In genomic region chr10:134743-135600, GRCh38 we compare ENCODE assay signal across 8 cellular contexts. TPM values are rescaled to one million over a fixed set of nuclear protein-coding genes. Genes with fewer than 3 reads are reported as not detected.
DNase-seq lines count a peak whose midpoint lies in the region; ATAC-seq, FAIRE-seq and TF ChIP-seq lines count a peak whose summit lies in the region.

Gene ZMYND11 (plus strand): TSS chr10:135455. CDS start chr10:180013, 44,558 bp downstream.

- peak within 1 kb of the TSS; percentile 88 for H3K4me3 Mint-ChIP-seq in glutamatergic neuron (ENCODE audit: unreplicated experiment)

- ATAC-seq in GM18861 (IDR thresholded peaks at IDR 0.05; ENCODE audit: unreplicated experiment) (peak; percentile 35), HG03097 (IDR thresholded peaks at IDR 0.05; ENCODE audit: low FRiP score, unreplicated experiment) (peak; percentile 40), RWPE2 (ENCODE audit: low read depth) (peak; percentile 20), pancreas (peak; percentile 67 to 76 (median 72))
- ATAC-seq in activated naive CD4-positive, alpha-beta T cell treated with anti-CD3 and anti-CD28 coated beads, Interleukin-2, amount 50 U/mL, for 72 hours = peak; percentile 52 to 53

- no peaks in the 10 kb centered on the region for H3K27me3 ChIP-seq in RWPE2 (ENCODE audit: insufficient read depth, poor library complexity, severe bottlenecking)
- H3K27me3 ChIP-seq in pancreas = no peaks in the 10 kb centered on the region
- no peaks in the 10 kb centered on the region for H3K27me3 ChIP-seq in tibial artery

- peak within 1 kb of the TSS; percentile 77 for H3K27ac ChIP-seq in RWPE2 (ENCODE audit: poor library complexity, severe bottlenecking)
- H3K27ac ChIP-seq in pancreas = peak within 1 kb of the TSS; percentile 84 to 96 (median 94)
- H3K27ac ChIP-seq in tibial artery = peak within 1 kb of the TSS; percentile 94 to 98

- H3K9me3 Mint-ChIP-seq in activated naive CD4-positive, alpha-beta T cell treated with anti-CD3 and anti-CD28 coated beads, Interleukin-2, amount 50 U/mL, for 72 hours = no peaks in the 10 kb centered on the region
- peaks cover 10% of the 10 kb centered on the region for H3K9me3 Mint-ChIP-seq in glutamatergic neuron (ENCODE audit: unreplicated experiment)

- no peaks in the 10 kb centered on the region for H3K9me3 ChIP-seq in RWPE2 (ENCODE audit: severe bottlenecking)
- H3K9me3 ChIP-seq in pancreas = no peaks in the 10 kb centered on the region
- no peaks in the 10 kb centered on the region for H3K9me3 ChIP-seq in tibial artery

- no peaks in the 10 kb centered on the region for H3K36me3 ChIP-seq in RWPE2 (ENCODE audit: low read depth)
- H3K36me3 ChIP-seq in pancreas = no peaks in the 10 kb centered on the region
- H3K36me3 ChIP-seq in tibial artery = no peaks in the 10 kb centered on the region

- H3K4me3 ChIP-seq in RWPE2 (ENCODE audit: severe bottlenecking) (peak within 1 kb of the TSS; percentile 97), pancreas (peak within 1 kb of the TSS; percentile 64 to 84 (median 74)), tibial artery (peak within 1 kb of the TSS; percentile 72 to 93)

- 0 to 1% methylated on average over 62 to 130 of the region's 131 CpGs for WGBS in pancreas, 2 donors

- peak; percentile 84 for DNase-seq in AG08396 (ENCODE audit: low spot score)
- no peak for DNase-seq in RWPE2 (ENCODE audit: low spot score)
- peak in 1 of 2 donors; percentile 62 for DNase-seq in activated naive CD4-positive, alpha-beta T cell treated with anti-CD3 and anti-CD28 coated beads, Interleukin-2, amount 50 U/mL, for 72 hours (ENCODE audit: low spot score in 2 of 2)
- peak; percentile 71 for DNase-seq in glutamatergic neuron
- peak; percentile 69 to 86 (median 76) for DNase-seq in pancreas
- peak; percentile 67 to 87 for DNase-seq in tibial artery

- H3K4me1 ChIP-seq in RWPE2 (ENCODE audit: insufficient read depth, poor library complexity, severe bottlenecking) = peaks cover 29% of the 10 kb centered on the region
- H3K4me1 ChIP-seq in pancreas = peaks cover under 1 to 32% (median 9%) of the 10 kb centered on the region in 3 donors
- H3K4me1 ChIP-seq in tibial artery = peaks cover 0 to 43% (median 20%) of the 10 kb centered on the region in 4 donors

- peak within 1 kb of the TSS; percentile 88 to 95 for H3K27ac Mint-ChIP-seq in activated naive CD4-positive, alpha-beta T cell treated with anti-CD3 and anti-CD28 coated beads, Interleukin-2, amount 50 U/mL, for 72 hours
- peak within 1 kb of the TSS; percentile 89 for H3K27ac Mint-ChIP-seq in glutamatergic neuron (ENCODE audit: unreplicated experiment)

- peaks cover 8% of the 10 kb centered on the region for H3K27me3 Mint-ChIP-seq in glutamatergic neuron (ENCODE audit: unreplicated experiment)

- peaks cover 0 to 5% of the 10 kb centered on the region in 2 donors for H3K36me3 Mint-ChIP-seq in activated naive CD4-positive, alpha-beta T cell treated with anti-CD3 and anti-CD28 coated beads, Interleukin-2, amount 50 U/mL, for 72 hours
- no peaks in the 10 kb centered on the region for H3K36me3 Mint-ChIP-seq in glutamatergic neuron (ENCODE audit: unreplicated experiment)

- intact Hi-C loops in pancreas (cut with DNase I) = no loop called here
- intact Hi-C loops in tibial artery (cut with DNase I; ENCODE audit: low total_unique reads) = no loop called here

- no peak for TF ChIP-seq CTCF in RWPE2 (IDR thresholded peaks at IDR 0.05; ENCODE audit: poor library complexity, severe bottlenecking)
- no peak for TF ChIP-seq CTCF in glutamatergic neuron (IDR thresholded peaks at IDR 0.05; ENCODE audit: partially characterized antibody, unreplicated experiment)
- no peak for TF ChIP-seq CTCF in pancreas (IDR thresholded peaks at IDR 0.05)
- TF ChIP-seq CTCF in tibial artery (IDR thresholded peaks at IDR 0.05) = peak in 1 of 2 experiments; percentile 41

- no peak for FAIRE-seq in pancreas (lab: Jason Lieb, UNC)

- peaks cover 2% of the 10 kb centered on the region for H3K4me1 Mint-ChIP-seq in glutamatergic neuron (ENCODE audit: low read depth, unreplicated experiment)

RNA-seq across cellular contexts. Expression of gene ZMYND11, which starts in this region (rescaled TPM):
- 10 to 100 TPM in 1 of 2 donors, 1 to 10 TPM in 1; 6.0 to 14.8 TPM for total RNA-seq in activated naive CD4-positive, alpha-beta T cell treated with anti-CD3 and anti-CD28 coated beads, Interleukin-2, amount 50 U/mL, for 72 hours
- total RNA-seq in glutamatergic neuron (ENCODE audit: unreplicated experiment) (26.6 TPM), pancreas (10 to 100 TPM; 31.3 to 51.4 (median 39.9) TPM)
- polyA plus RNA-seq in pancreas = 10 to 100 TPM; 20.5 to 34.1 TPM

Comparison
In these comparisons a context has a peak if more than half of its experiments do, and no peak if none do; other contexts are left out.
1. ATAC-seq: peak in every context shown above with its lines; median percentile 72 in pancreas; 52 in activated naive CD4-positive, alpha-beta T cell treated with anti-CD3 and anti-CD28 coated beads, Interleukin-2, amount 50 U/mL, for 72 hours; 40 in HG03097; 35 in GM18861; 20 in RWPE2.